Comparison of ENCODE assay signal across 8 cellular contexts in genomic region chr22:38755911-38756532, GRCh38. TPM values are rescaled to one million over a fixed set of nuclear protein-coding genes. Genes with fewer than 3 reads are reported as not detected.
DNase-seq lines count a peak whose midpoint lies in the region; ATAC-seq, FAIRE-seq and TF ChIP-seq lines count a peak whose summit lies in the region.

Gene SUN2, minus strand, starts transcription at chr22:38755998. Its CDS starts 3,370 bp downstream, at chr22:38752628.

- no peaks in the 10 kb centered on the region for H3K27me3 Mint-ChIP-seq in activated T-cell treated with anti-CD3 and anti-CD28 coated beads, Interleukin-2, amount 50 U/mL, for 24 hours

- H3K4me1 Mint-ChIP-seq in activated T-cell treated with anti-CD3 and anti-CD28 coated beads, Interleukin-2, amount 50 U/mL, for 24 hours (ENCODE audit: low read depth): peaks cover 62% of the 10 kb centered on the region

- CTCF ChIA-PET in PC-9 (lab: Charles Lee): interaction anchor here (0.9 kb wide), 1 partner anchor 11 kb away, joined by 20 read pairs; no protein-coding TSS in a partner anchor

- ATAC-seq in HG03457 (IDR thresholded peaks at IDR 0.05; ENCODE audit: unreplicated experiment): peak; percentile 43

- H3K36me3 Mint-ChIP-seq in activated T-cell treated with anti-CD3 and anti-CD28 coated beads, Interleukin-2, amount 50 U/mL, for 24 hours (ENCODE audit: low read depth): peaks cover 42% of the 10 kb centered on the region

- H3F3A ChIP-seq in PC-9 (ENCODE audit: insufficient read depth, low read depth): peaks cover 40% of the 10 kb centered on the region

- peaks cover 38% of the 10 kb centered on the region for H3K79me2 ChIP-seq in PC-9 (ENCODE audit: low read depth)

- H3K9me3 ChIP-seq in PC-9 (ENCODE audit: insufficient read depth, low read depth) (no peaks in the 10 kb centered on the region), esophagus (ENCODE audit: control insufficient read depth in 2 of 2, insufficient read depth in 1 of 2, low read depth in 1 of 2, low read length in 1 of 2) (no peaks in the 10 kb centered on the region), mucosa of stomach (ENCODE audit: control insufficient read depth, low read length) (no peaks in the 10 kb centered on the region)

- H3K27ac Mint-ChIP-seq in activated T-cell treated with anti-CD3 and anti-CD28 coated beads, Interleukin-2, amount 50 U/mL, for 24 hours: peak within 1 kb of the TSS; percentile 99

- H3K4me3 ChIP-seq in PC-9 (peak within 1 kb of the TSS; percentile 89), esophagus (ENCODE audit: low read depth in 1 of 2, low read length in 2 of 2) (peak within 1 kb of the TSS; percentile 66 to 76), mucosa of stomach (ENCODE audit: low read length) (peak within 1 kb of the TSS; percentile 61)

- H4K20me1 ChIP-seq in PC-9 (ENCODE audit: insufficient read depth): no peaks in the 10 kb centered on the region

- H3K27me3 ChIP-seq in PC-9 (ENCODE audit: insufficient read depth, low read depth) (no peaks in the 10 kb centered on the region), esophagus (ENCODE audit: control insufficient read depth in 1 of 2, insufficient read depth in 2 of 2, low read length in 2 of 2) (no peaks in the 10 kb centered on the region), mucosa of stomach (ENCODE audit: control insufficient read depth, insufficient read depth, low read length) (no peaks in the 10 kb centered on the region)

- no TSS peak for BruUV-seq in PC-9 (replicated peaks; lab: Mats Ljungman, UMichigan)

- peak within 1 kb of the TSS; percentile 89 for H3K9ac ChIP-seq in mucosa of stomach (ENCODE audit: low read length)

- peak within 1 kb of the TSS; percentile 88 for H3K4me3 Mint-ChIP-seq in activated T-cell treated with anti-CD3 and anti-CD28 coated beads, Interleukin-2, amount 50 U/mL, for 24 hours

- peak within 1 kb of the TSS; percentile 91 for H2AFZ ChIP-seq in PC-9

- FAIRE-seq in GM19239 (lab: Jason Lieb, UNC): peak; percentile 80

- 1% methylated on average over 39 to 68 of the region's 68 CpGs for WGBS in esophagus, 2 donors

- peaks cover 16% of the 10 kb centered on the region for H3K36me3 ChIP-seq in PC-9 (ENCODE audit: low read depth)
- peaks cover 0 to 16% of the 10 kb centered on the region in 2 donors for H3K36me3 ChIP-seq in esophagus (ENCODE audit: control insufficient read depth in 2 of 2, insufficient read depth in 2 of 2, low read length in 1 of 2)
- peaks cover 2% of the 10 kb centered on the region for H3K36me3 ChIP-seq in mucosa of stomach (ENCODE audit: control insufficient read depth, insufficient read depth, low read length)

- peak within 1 kb of the TSS; percentile 87 for H3K27ac ChIP-seq in PC-9
- H3K27ac ChIP-seq in esophagus (ENCODE audit: low read depth in 2 of 2, low read length in 1 of 2): peak within 1 kb of the TSS; percentile 96 to 99

- H3K4me1 ChIP-seq in PC-9 (replicated peaks; ENCODE audit: insufficient read depth) (peaks cover 55% of the 10 kb centered on the region), esophagus (ENCODE audit: control insufficient read depth in 2 of 2, insufficient read depth in 2 of 2, low read length in 1 of 2) (peaks cover 0 to 17% of the 10 kb centered on the region in 2 donors), mucosa of stomach (ENCODE audit: control insufficient read depth, insufficient read depth, low read length) (peaks cover 45% of the 10 kb centered on the region)

- DNase-seq in CD1c-positive myeloid dendritic cell (ENCODE audit: extremely low spot score) (peak; percentile 98), GM19239 (ENCODE audit: insufficient read length, low spot score) (peak; percentile 97), PC-9 (peak; percentile 71 to 90)
- peak; percentile 95 for DNase-seq in activated T-cell treated with anti-CD3 and anti-CD28 coated beads, Interleukin-2, amount 50 U/mL, for 24 hours
- peak; percentile 95 for DNase-seq in stimulated activated CD8-positive, alpha-beta memory T cell treated with anti-CD3 and anti-CD28 coated beads, Interleukin-4, amount 100 ng/mL, for 48 hours

- intact Hi-C loops in PC-9 (cut with micrococcal nuclease; ENCODE audit: unreplicated experiment): loop anchor here (2.0 to 10.0 kb wide), 5 partner anchors 47 to 701 kb away; partner anchors contain the start of genes APOBEC3B, GTPBP1 and PICK1

- TF ChIP-seq CTCF in PC-9 (conservative IDR thresholded peaks at IDR 0.05): no peak

- no peaks in the 10 kb centered on the region for H3K9me2 ChIP-seq in PC-9 (ENCODE audit: insufficient read depth)

- H3K4me2 ChIP-seq in PC-9: peak within 1 kb of the TSS; percentile 89

- no peaks in the 10 kb centered on the region for H3K9me3 Mint-ChIP-seq in activated T-cell treated with anti-CD3 and anti-CD28 coated beads, Interleukin-2, amount 50 U/mL, for 24 hours

- POLR2A ChIA-PET in PC-9 (lab: Charles Lee; ENCODE audit: unreplicated experiment): interaction anchor here (0.6 to 0.7 kb wide), 3 partner anchors 16 to 398 kb away, joined by 3 to 4 read pairs (median 3); no protein-coding TSS in a partner anchor

RNA-seq across cellular contexts. Expression of gene SUN2, which starts in this region (rescaled TPM):
- 169 and 220 TPM in 2 replicates for total RNA-seq in PC-9 (2021)
- 10 to 100 TPM; 61.7 to 70.1 TPM for polyA plus RNA-seq in esophagus

Comparison
In these comparisons a context has a peak if more than half of its experiments do, and no peak if none do; other contexts are left out.
1. Peak in every context shown above with its lines: DNase-seq, ATAC-seq, H3K4me3 ChIP-seq and H3K27ac ChIP-seq.